In the genomic region with DNA sequence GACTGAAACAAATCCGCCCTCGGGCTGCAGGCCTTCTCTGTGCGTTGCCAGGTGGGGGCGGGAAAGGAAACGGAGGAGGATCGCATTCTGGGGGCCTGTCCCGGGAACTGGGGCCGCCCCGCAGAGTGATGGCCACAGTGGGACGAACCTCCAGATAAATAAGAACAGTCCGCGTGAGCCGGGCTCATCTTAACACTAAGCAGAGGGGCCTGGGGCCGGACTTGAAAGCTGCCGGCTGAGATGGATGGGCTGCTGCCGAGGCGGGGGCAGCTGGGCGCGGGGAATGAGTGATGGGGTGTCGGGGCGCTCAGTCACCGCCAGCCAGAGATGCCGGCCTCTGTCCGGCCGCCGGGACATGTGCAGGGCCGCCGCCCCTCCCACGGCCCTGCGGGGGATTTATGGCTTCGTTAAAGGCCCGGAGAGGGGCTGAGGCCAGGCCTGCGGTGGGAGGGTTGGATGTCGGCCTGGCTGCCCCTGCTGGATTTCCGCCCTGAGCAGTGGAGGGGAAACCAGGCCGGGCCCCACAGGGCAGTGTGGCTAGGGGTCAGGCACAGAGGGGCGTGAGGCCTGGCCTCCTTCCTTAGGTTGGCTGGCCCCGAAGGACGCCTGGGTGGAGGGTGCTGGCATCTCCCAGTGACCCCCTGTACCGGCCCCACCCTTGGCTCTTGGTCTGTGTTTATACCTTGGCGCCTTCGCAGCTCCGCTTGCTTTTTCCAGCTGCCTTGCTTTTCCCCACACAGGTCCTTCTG, we compare ENCODE assay signal across 22 cellular contexts. TPM values are rescaled to one million over a fixed set of nuclear protein-coding genes. Genes with fewer than 3 reads are reported as not detected.
DNase-seq lines count a peak whose midpoint lies in the region; ATAC-seq and TF ChIP-seq lines count a peak whose summit lies in the region.
"Had no signal": no experiment of that assay in that cellular context is flagged by ENCODE, and none has a peak within 500 bp of the region (broad histone marks: within the 10 kb centered on the region; RNA-seq: fewer than 3 reads in every experiment).

No MANE protein-coding gene starts in this region.

- no peak overlapping the region for H3K23ac ChIP-seq in mesenchymal stem cell (ENCODE audit: low read length in 2 of 2)

- TF ChIP-seq POLR2A in sigmoid colon (IDR thresholded peaks at IDR 0.05) = no peak

- H3K36me3 ChIP-seq in mesenchymal stem cell (ENCODE audit: control insufficient read depth in 1 of 2, insufficient read depth in 2 of 2, low read depth in 1 of 2, low read length in 2 of 2) (no peaks in the 10 kb centered on the region), sigmoid colon (no peaks in the 10 kb centered on the region)
- H3K36me3 ChIP-seq: suprapubic skin had no signal

- H2BK5ac ChIP-seq in mesenchymal stem cell (ENCODE audit: low read depth, low read length, poor library complexity, severe bottlenecking) = no peak overlapping the region

- no peak overlapping the region for H3K18ac ChIP-seq in mesenchymal stem cell (ENCODE audit: low read depth in 1 of 2, low read length in 2 of 2)

- no peak overlapping the region for H2AK5ac ChIP-seq in mesenchymal stem cell (ENCODE audit: low read length, severe bottlenecking)

- no peak overlapping the region for H2BK12ac ChIP-seq in mesenchymal stem cell (ENCODE audit: low read length in 2 of 2)

- H2BK15ac ChIP-seq in mesenchymal stem cell (ENCODE audit: low read depth, poor library complexity, severe bottlenecking) = no peak overlapping the region

- H2BK120ac ChIP-seq in mesenchymal stem cell (ENCODE audit: low read depth, low read length) = no peak overlapping the region

- no peak overlapping the region for H3K27ac ChIP-seq in mesenchymal stem cell (ENCODE audit: low read length, poor library complexity, severe bottlenecking)
- peak overlapping the region; percentile 2 to 55 (median 46) for H3K27ac ChIP-seq in sigmoid colon
- H3K27ac ChIP-seq: suprapubic skin had no signal

- peak overlapping the region; percentile 20 for H3K4me2 ChIP-seq in mesenchymal stem cell (ENCODE audit: low read length, poor library complexity, severe bottlenecking)

- peaks cover 8% of the 10 kb centered on the region for H3K4me1 Mint-ChIP-seq in endothelial cell (ENCODE audit: unreplicated experiment)
- H3K4me1 Mint-ChIP-seq: immature natural killer cell had no signal

- H3K9me3 ChIP-seq in mesenchymal stem cell (ENCODE audit: control insufficient read depth, low read length) (no peaks in the 10 kb centered on the region), sigmoid colon (no peaks in the 10 kb centered on the region)
- H3K9me3 ChIP-seq: suprapubic skin had no signal

- H3K36me3 Mint-ChIP-seq in endothelial cell (ENCODE audit: low read depth, unreplicated experiment) = no peaks in the 10 kb centered on the region
- H3K36me3 Mint-ChIP-seq: activated naive CD4-positive, alpha-beta T cell treated with anti-CD3 and anti-CD28 coated beads, Interleukin-2, amount 50 U/mL, for 72 hours; CD14-positive monocyte; immature natural killer cell had no signal

- TF ChIP-seq CTCF in sigmoid colon (IDR thresholded peaks at IDR 0.05) = no peak
- TF ChIP-seq CTCF in endothelial cell (IDR thresholded peaks at IDR 0.05; ENCODE audit: unreplicated experiment) = no peak

- H3K27ac Mint-ChIP-seq in endothelial cell (ENCODE audit: unreplicated experiment) = no peak overlapping the region
- H3K27ac Mint-ChIP-seq: activated naive CD4-positive, alpha-beta T cell treated with anti-CD3 and anti-CD28 coated beads, Interleukin-2, amount 50 U/mL, for 72 hours; CD14-positive monocyte; effector memory CD8-positive, alpha-beta T cell; immature natural killer cell had no signal

- H3K4me3 Mint-ChIP-seq in endothelial cell (ENCODE audit: unreplicated experiment) = no peak overlapping the region
- H3K4me3 Mint-ChIP-seq: CD14-positive monocyte; effector memory CD8-positive, alpha-beta T cell; immature natural killer cell had no signal

- H3K14ac ChIP-seq in mesenchymal stem cell (ENCODE audit: low read length in 2 of 2) = no peak overlapping the region

- H3K4me1 ChIP-seq in mesenchymal stem cell (ENCODE audit: control insufficient read depth, insufficient read depth, low read depth, low read length) = peaks cover 9% of the 10 kb centered on the region
- peaks cover 0 to 10% (median 5%) of the 10 kb centered on the region in 4 donors for H3K4me1 ChIP-seq in sigmoid colon

- ATAC-seq in esophagus mucosa = peak; percentile 46
- ATAC-seq: activated naive CD4-positive, alpha-beta T cell treated with anti-CD3 and anti-CD28 coated beads, Interleukin-2, amount 50 U/mL, for 72 hours; effector memory CD8-positive, alpha-beta T cell had no signal

- H4K8ac ChIP-seq in mesenchymal stem cell (ENCODE audit: low read length) = no peak overlapping the region

- H3K9ac ChIP-seq in mesenchymal stem cell (ENCODE audit: low read length) = no peak overlapping the region

- 41% methylated on average over 42 of the region's 43 CpGs for WGBS in mesenchymal stem cell
- WGBS in sigmoid colon, 2 donors = 58 to 76% methylated on average over 43 of the region's 43 CpGs

- no peak for TF ChIP-seq EP300 in sigmoid colon (IDR thresholded peaks at IDR 0.05)

- intact Hi-C loops in sigmoid colon (cut with DNase I) = no loop called here

- H3K79me1 ChIP-seq in mesenchymal stem cell (replicated peaks; ENCODE audit: low read length, poor library complexity, severe bottlenecking) = no peaks in the 10 kb centered on the region

- H2AFZ ChIP-seq in mesenchymal stem cell (ENCODE audit: low read depth, low read length) = no peak overlapping the region

- peaks cover 59 to 87% of the 10 kb centered on the region in 2 experiments for H3K27me3 ChIP-seq in mesenchymal stem cell (ENCODE audit: control insufficient read depth in 1 of 2, insufficient read depth in 1 of 2, low read length in 2 of 2)
- H3K27me3 ChIP-seq in sigmoid colon = peaks cover 0 to 12% (median 4%) of the 10 kb centered on the region in 3 donors

- DNase-seq in ELF-1 (ENCODE audit: low read depth, low spot score) = peak; percentile 89
- no peak for DNase-seq in mesenchymal stem cell
- peak; percentile 75 for DNase-seq in sigmoid colon
- no peak for DNase-seq in LoVo (ENCODE audit: low spot score)
- no peak for DNase-seq in SKM-1 (lab: John Stamatoyannopoulos, UW; ENCODE audit: unreplicated experiment)
- no peak for DNase-seq in pons (ENCODE audit: low spot score)
- no peak for DNase-seq in endothelial cell (ENCODE audit: low spot score)
- DNase-seq: ACHN; activated CD4-positive, alpha-beta T cell treated with anti-CD3 and anti-CD28 coated beads for 1 hour; DMS 273 treated with DMSO at 0.1 percent for 48 hours; effector memory CD8-positive, alpha-beta T cell; GF-D8; immature natural killer cell; mammary epithelial cell; NCI-H1694; NCI-H2171 treated with DMSO at 0.1 percent for 48 hours; NCI-H69; stimulated activated CD8-positive, alpha-beta memory T cell treated with anti-CD3 and anti-CD28 coated beads, Interleukin-4, amount 100 ng/mL, for 48 hours had no signal

- H3K9me3 Mint-ChIP-seq in endothelial cell (ENCODE audit: unreplicated experiment) = no peaks in the 10 kb centered on the region
- H3K9me3 Mint-ChIP-seq: activated naive CD4-positive, alpha-beta T cell treated with anti-CD3 and anti-CD28 coated beads, Interleukin-2, amount 50 U/mL, for 72 hours; effector memory CD8-positive, alpha-beta T cell; immature natural killer cell had no signal

- H3K27me3 Mint-ChIP-seq in endothelial cell (ENCODE audit: unreplicated experiment) = peaks cover 4% of the 10 kb centered on the region

- H3K4me3 ChIP-seq in mesenchymal stem cell (ENCODE audit: insufficient read depth in 1 of 2, low read depth in 1 of 2, low read length in 2 of 2) (no peak overlapping the region), sigmoid colon (no peak overlapping the region)
- H3K4me3 ChIP-seq: suprapubic skin had no signal

- H4K91ac ChIP-seq in mesenchymal stem cell (ENCODE audit: low read length) = no peak overlapping the region

- no peak overlapping the region for H3K4ac ChIP-seq in mesenchymal stem cell (ENCODE audit: low read depth in 1 of 2, low read length in 2 of 2)

RNA-seq across cellular contexts. Expression of a gene that starts 45.3 kb away (rescaled TPM):
- total RNA-seq in esophagus mucosa = 292 TPM
- polyA plus RNA-seq in mesenchymal stem cell (2013, experiment 1 of 2) = 196 TPM
- 194 TPM for polyA plus RNA-seq in mesenchymal stem cell (2013, experiment 2 of 2)
- total RNA-seq in sigmoid colon = 10 to 100 TPM in 3 of 4 donors, 1 to 10 TPM in 1; 8.7 to 23.3 (median 16.8) TPM
- polyA plus RNA-seq in sigmoid colon = 10 to 100 TPM in 1 of 3 donors, 1 to 10 TPM in 2; 4.2 to 67.4 (median 6.0) TPM
- total RNA-seq in endothelial cell (ENCODE audit: unreplicated experiment) = 16.1 TPM

Comparison
In these comparisons a context has a peak if more than half of its experiments do, and no peak if none do; other contexts are left out.
1. DNase-seq: peak in ELF-1 (single experiment) and sigmoid colon (single experiment); none in mesenchymal stem cell (single experiment), LoVo (single experiment), SKM-1 (single experiment), pons (single experiment) and endothelial cell (single experiment).
2. RNA of a gene that starts 45.3 kb away (total RNA-seq): 292 TPM in esophagus mucosa (single experiment); 8.7 to 23.3 TPM in sigmoid colon and 16.1 TPM in endothelial cell (single experiment); every median in the first group is over 10 times any median in the second.